ENCODE assay signal across 30 cellular contexts in genomic region chr6:147486683-147487082, GRCh38. TPM values are rescaled to one million over a fixed set of nuclear protein-coding genes. Genes with fewer than 3 reads are reported as not detected.
DNase-seq lines count a peak whose midpoint lies in the region; ATAC-seq, FAIRE-seq and TF ChIP-seq lines count a peak whose summit lies in the region.
"Had no signal": no experiment of that assay in that cellular context is flagged by ENCODE, and none has a peak within 500 bp of the region (broad histone marks: within the 10 kb centered on the region; RNA-seq: fewer than 3 reads in every experiment).

No MANE protein-coding gene starts in this region.

- ATAC-seq in GM18870 (IDR thresholded peaks at IDR 0.05; ENCODE audit: unreplicated experiment) = peak; percentile 77
- ATAC-seq in HG02852 (IDR thresholded peaks at IDR 0.05; ENCODE audit: unreplicated experiment) = peak; percentile 43
- ATAC-seq: activated naive CD8-positive, alpha-beta T cell treated with anti-CD3 and anti-CD28 coated beads, Interleukin-2, amount 50 U/mL, for 24 hours; pancreas; stimulated activated effector memory CD8-positive, alpha-beta T cell treated with anti-CD3 and anti-CD28 coated beads, Interleukin-12 subunit alpha, Interleukin-12 subunit beta, amount 100 ng/mL, for 72 hours; upper lobe of right lung had no signal

- CTCF ChIA-PET in mammary epithelial cell (lab: Charles Lee; ENCODE audit: low non-redundant PET) = no interaction called here

- no peak for TF ChIP-seq CTCF in KMS-11 (conservative IDR thresholded peaks at IDR 0.05; ENCODE audit: low read depth, low read length)
- no peak for TF ChIP-seq CTCF in mammary epithelial cell (conservative IDR thresholded peaks at IDR 0.05 in 1 of 2, IDR thresholded peaks at IDR 0.05 in 1 of 2; ENCODE audit: extremely low read depth in 1 of 2, insufficient read depth in 1 of 2, low read depth in 1 of 2, low read length in 2 of 2)

- no TSS peak for BruUV-seq in mammary epithelial cell (replicated peaks; lab: Mats Ljungman, UMichigan)

- H4K20me1 ChIP-seq in KMS-11 (ENCODE audit: insufficient read depth) (no peaks in the 10 kb centered on the region), mammary epithelial cell (ENCODE audit: insufficient read depth, low read length) (no peaks in the 10 kb centered on the region)

- no peaks in the 10 kb centered on the region for H3K79me2 ChIP-seq in KMS-11 (ENCODE audit: insufficient read depth, low read depth)
- no peaks in the 10 kb centered on the region for H3K79me2 ChIP-seq in mammary epithelial cell (ENCODE audit: insufficient read depth, low read length)

- no peak overlapping the region for H2AFZ ChIP-seq in KMS-11 (ENCODE audit: low read depth)
- no peak overlapping the region for H2AFZ ChIP-seq in mammary epithelial cell (ENCODE audit: low read depth, low read length)

- no peaks in the 10 kb centered on the region for H3K27me3 ChIP-seq in KMS-11 (ENCODE audit: insufficient read depth, low read depth)
- no peaks in the 10 kb centered on the region for H3K27me3 ChIP-seq in mammary epithelial cell (ENCODE audit: insufficient read depth, low read length)
- H3K27me3 ChIP-seq in MG63 = no peaks in the 10 kb centered on the region
- H3K27me3 ChIP-seq: BE2C, pancreas, upper lobe of right lung had no signal

- no peaks in the 10 kb centered on the region for H3K9me3 ChIP-seq in mammary epithelial cell (replicated peaks; ENCODE audit: insufficient read depth, low read length)
- peaks cover 2% of the 10 kb centered on the region; the same call in 1 of the 2 replicates for H3K9me3 ChIP-seq in MG63
- H3K9me3 ChIP-seq: BE2C, pancreas, upper lobe of right lung had no signal

- H3K4me3 ChIP-seq in KMS-11 (IDR thresholded peaks at IDR 0.05; ENCODE audit: insufficient read depth, low read depth, low read length) (no peak overlapping the region), mammary epithelial cell (replicated peaks in 1 of 3; ENCODE audit: insufficient read depth in 1 of 3, low read depth in 2 of 3, low read length in 3 of 3) (no peak overlapping the region), MG63 (no peak overlapping the region)
- H3K4me3 ChIP-seq: pancreas, upper lobe of right lung had no signal

- no peak for DNase-seq in stimulated activated CD4-positive, alpha-beta T cell treated with anti-CD3 and anti-CD28 coated beads, Interleukin-4, amount 100 ng/mL, for 4 hours
- DNase-seq in NCI-H1417 treated with DMSO at 0.1 percent for 48 hours (lab: John Stamatoyannopoulos, UW) (no peak), mammary epithelial cell (no peak), MG63 (no peak)
- DNase-seq: activated CD4-positive, alpha-beta T cell treated with anti-CD3 and anti-CD28 coated beads for 48 hours; activated gamma-delta T cell treated with Interleukin-2 at 50 U/mL for 16 hours; activated naive CD8-positive, alpha-beta T cell treated with anti-CD3 and anti-CD28 coated beads, Interleukin-2, amount 50 U/mL, for 24 hours; activated T-cell treated with anti-CD3 and anti-CD28 coated beads, Interleukin-2, amount 50 U/mL, for 24 hours; BE2C; cerebellar nuclear complex; COR-L47; islet precursor cell; NCI-H1105 treated with DMSO at 0.1 percent for 48 hours; NCI-H2029 treated with DMSO at 0.1 percent for 48 hours; NCI-H510A; pancreas; substantia nigra; T-helper 2 cell; upper lobe of right lung had no signal

- H3K4me1 ChIP-seq in KMS-11 (ENCODE audit: low read depth, poor library complexity, severe bottlenecking) (peaks cover 27% of the 10 kb centered on the region), mammary epithelial cell (ENCODE audit: insufficient read depth, low read length) (no peaks in the 10 kb centered on the region)
- H3K4me1 ChIP-seq: BE2C, pancreas, upper lobe of right lung had no signal

- peak; percentile 13 for FAIRE-seq in G401.6 (lab: Jason Lieb, UNC)
- FAIRE-seq: A204.1, endothelial cell of umbilical vein, pancreas, RCC 7860 had no signal

- no peaks in the 10 kb centered on the region for H3K36me3 ChIP-seq in KMS-11 (ENCODE audit: insufficient read depth)
- no peaks in the 10 kb centered on the region for H3K36me3 ChIP-seq in mammary epithelial cell (ENCODE audit: insufficient read depth, low read length)
- H3K36me3 ChIP-seq in MG63 = no peaks in the 10 kb centered on the region
- H3K36me3 ChIP-seq: BE2C, pancreas, upper lobe of right lung had no signal

- H3K9ac ChIP-seq in KMS-11 (no peak overlapping the region), mammary epithelial cell (ENCODE audit: insufficient read depth, low read length) (no peak overlapping the region)

- intact Hi-C loops in mammary epithelial cell (cut with micrococcal nuclease) = no loop called here

- H3K4me2 ChIP-seq in KMS-11 (peak overlapping the region; percentile 69), mammary epithelial cell (ENCODE audit: insufficient read depth, low read depth, low read length) (no peak overlapping the region)

- dilution Hi-C loops in mammary epithelial cell (cut with HindIII; ENCODE audit: low sequenced_read_pairs) = no loop called here

- H3K27ac ChIP-seq in KMS-11 = peak overlapping the region; percentile 25; the same call in 1 of the 2 replicates
- no peak overlapping the region for H3K27ac ChIP-seq in mammary epithelial cell (ENCODE audit: insufficient read depth, low read depth, low read length)
- H3K27ac ChIP-seq: pancreas, upper lobe of right lung, VCaP had no signal

- in situ Hi-C loops in mammary epithelial cell (cut with MboI; ENCODE audit: low sequenced_read_pairs in 2 of 2) = no loop called here

RNA-seq across cellular contexts. Expression of gene SAMD5, which starts 21.8 kb away (rescaled TPM):
- total RNA-seq in mammary epithelial cell = 1 to 10 TPM; 2.5 to 2.9 TPM
- 0.87 TPM for polyA plus RNA-seq in mammary epithelial cell
- 0.10 TPM for polyA minus RNA-seq in mammary epithelial cell
- total RNA-seq in MG63 (2014; rRNA removed; shearing (Covaris generic); ENCODE audit: low replicate concordance) = 5.5 and 12.4 TPM in 2 replicates
- total RNA-seq: activated CD8-positive, alpha-beta memory T cell treated with anti-CD3 and anti-CD28 coated beads for 36 hours; mononuclear cell had no signal
